ENCODE assay signal across 1 cellular context in genomic region chr12:104958009-104958945, GRCh38.
TF ChIP-seq lines count a peak whose summit lies in the region.

SLC41A2 (minus strand) TSS chr12:104958290; CDS start chr12:104928527, 29,763 bp downstream.

TF ChIP-seq in K562, 482 proteins besides CTCF, POLR2A, EP300 and RAD21 (continued from another document and continues in another):
- TF ChIP-seq ZC3H4 (CRISPR knock-in tag; IDR thresholded peaks at IDR 0.05; ENCODE audit: borderline replicate concordance) (no peak), MECOM (CRISPR knock-in tag; IDR thresholded peaks at IDR 0.05) (no peak), MCM5 (IDR thresholded peaks at IDR 0.05; ENCODE audit: low read depth) (no peak), PPARD (CRISPR knock-in tag; IDR thresholded peaks at IDR 0.05) (no peak), LEF1 (IDR thresholded peaks at IDR 0.05) (no peak), ZNF318 (IDR thresholded peaks at IDR 0.05; ENCODE audit: borderline replicate concordance in 1 of 2, low read depth in 1 of 2) (no peak), SREBF1 (IDR thresholded peaks at IDR 0.05; ENCODE audit: borderline replicate concordance, low read depth, low read length) (no peak), RBM17 (IDR thresholded peaks at IDR 0.05; ENCODE audit: borderline replicate concordance, low read depth, low read length) (no peak), GTF3C2 (IDR thresholded peaks at IDR 0.05; ENCODE audit: borderline replicate concordance, extremely low read depth, insufficient read length) (no peak), HLTF (IDR thresholded peaks at IDR 0.05) (no peak), CHD2 (IDR thresholded peaks at IDR 0.05; ENCODE audit: low read depth, low read length) (no peak), ID3 (CRISPR knock-in tag; IDR thresholded peaks at IDR 0.05) (no peak), ID3 (tag; IDR thresholded peaks at IDR 0.05) (no peak), PREB (CRISPR knock-in tag; IDR thresholded peaks at IDR 0.05) (no peak), THRAP3 (IDR thresholded peaks at IDR 0.05; ENCODE audit: borderline replicate concordance) (no peak), ATF2 (CRISPR knock-in tag; IDR thresholded peaks at IDR 0.05) (peak; percentile 30; the same call in 1 of the 2 replicates), RUNX1 (IDR thresholded peaks at IDR 0.05; ENCODE audit: low read depth) (no peak), TRIM28 (IDR thresholded peaks at IDR 0.05) (no peak), SIN3A (IDR thresholded peaks at IDR 0.05; ENCODE audit: borderline replicate concordance in 2 of 2, control insufficient read depth in 1 of 2, low read depth in 2 of 2, low read length in 2 of 2) (no peak), RBM39 (optimal IDR thresholded peaks at IDR 0.05; ENCODE audit: low read depth, low read length) (no peak), CXXC5 (CRISPR knock-in tag; IDR thresholded peaks at IDR 0.05) (peak; percentile 48), ZBTB9 (CRISPR knock-in tag; IDR thresholded peaks at IDR 0.05) (no peak), ZNF239 (CRISPR knock-in tag; IDR thresholded peaks at IDR 0.05) (no peak), TGIF2 (CRISPR knock-in tag; IDR thresholded peaks at IDR 0.05) (no peak), NFRKB (IDR thresholded peaks at IDR 0.05; ENCODE audit: low read depth) (no peak), DACH1 (IDR thresholded peaks at IDR 0.05; ENCODE audit: partially characterized antibody) (no peak), ZBTB40 (IDR thresholded peaks at IDR 0.05) (no peak), ZBTB40 (CRISPR knock-in tag; IDR thresholded peaks at IDR 0.05) (no peak)
